In genomic region chr3:195678391-195679015, GRCh38 we compare ENCODE assay signal across 9 cellular contexts. TPM values are rescaled to one million over a fixed set of nuclear protein-coding genes. Genes with fewer than 3 reads are reported as not detected.
DNase-seq lines count a peak whose midpoint lies in the region; ATAC-seq and TF ChIP-seq lines count a peak whose summit lies in the region.
"Not testable (repeated sequence)": the region's sequence is repeated elsewhere in the genome, so short reads cannot be mapped to it uniquely, and the experiment has no call there.
"Had no signal": no experiment of that assay in that cellular context is flagged by ENCODE, and none has a peak within 500 bp of the region (broad histone marks: within the 10 kb centered on the region; RNA-seq: fewer than 3 reads in every experiment).

No MANE protein-coding gene starts in this region.

- H3K4me1 Mint-ChIP-seq in stimulated activated effector memory CD8-positive, alpha-beta T cell treated with anti-CD3 and anti-CD28 coated beads, Interleukin-12 subunit alpha, Interleukin-12 subunit beta, amount 100 ng/mL, for 72 hours = not testable (repeated sequence)

- DNase-seq in Caki2 (ENCODE audit: low read depth) (peak; percentile 42), M059J (ENCODE audit: low read depth) (peak; percentile 60), brain microvascular endothelial cell (peak; percentile 55), glomerular visceral epithelial cell (ENCODE audit: extremely low spot score) (peak; percentile 71), myocyte (ENCODE audit: low read depth) (peak; percentile 53), posterior vena cava (ENCODE audit: low spot score) (peak; percentile 57)
- peak; percentile 48 for DNase-seq in activated effector memory CD4-positive, alpha-beta T cell treated with anti-CD3 and anti-CD28 coated beads, Interleukin-2, amount 50 U/mL, for 16 hours
- DNase-seq in stimulated activated effector memory CD8-positive, alpha-beta T cell treated with anti-CD3 and anti-CD28 coated beads, Interleukin-12 subunit alpha, Interleukin-12 subunit beta, amount 100 ng/mL, for 72 hours (ENCODE audit: low spot score in 2 of 2) = not testable (repeated sequence)

- H3K36me3 ChIP-seq in brain microvascular endothelial cell (replicated peaks) = peaks cover 11% of the 10 kb centered on the region

- peaks cover 84% of the 10 kb centered on the region for H3K36me3 Mint-ChIP-seq in stimulated activated effector memory CD8-positive, alpha-beta T cell treated with anti-CD3 and anti-CD28 coated beads, Interleukin-12 subunit alpha, Interleukin-12 subunit beta, amount 100 ng/mL, for 72 hours

- H3K4me3 Mint-ChIP-seq in stimulated activated effector memory CD8-positive, alpha-beta T cell treated with anti-CD3 and anti-CD28 coated beads, Interleukin-12 subunit alpha, Interleukin-12 subunit beta, amount 100 ng/mL, for 72 hours = not testable (repeated sequence)

- in situ Hi-C loops in Caki2 (cut with HindIII; ENCODE audit: low pct_unique_long_range_greater_than_20kb, low sequenced_read_pairs); brain microvascular endothelial cell (cut with HindIII; ENCODE audit: low pct_ligation_motif_present, low sequenced_read_pairs): not testable (repeated sequence)

- TF ChIP-seq CTCF in brain microvascular endothelial cell (IDR thresholded peaks at IDR 0.05; ENCODE audit: low read depth, low read length, missing control alignments) = not testable (repeated sequence)

- not testable (repeated sequence) for H3K27ac ChIP-seq in brain microvascular endothelial cell

- intact Hi-C loops in posterior vena cava (cut with DNase I) = not testable (repeated sequence)

- H3K9me3 Mint-ChIP-seq in stimulated activated effector memory CD8-positive, alpha-beta T cell treated with anti-CD3 and anti-CD28 coated beads, Interleukin-12 subunit alpha, Interleukin-12 subunit beta, amount 100 ng/mL, for 72 hours = not testable (repeated sequence)

- H3K27me3 ChIP-seq in brain microvascular endothelial cell (replicated peaks) = not testable (repeated sequence)

- peak overlapping the region; percentile 43 for H3K27ac Mint-ChIP-seq in stimulated activated effector memory CD8-positive, alpha-beta T cell treated with anti-CD3 and anti-CD28 coated beads, Interleukin-12 subunit alpha, Interleukin-12 subunit beta, amount 100 ng/mL, for 72 hours

- H3K4me3 ChIP-seq in brain microvascular endothelial cell (ENCODE audit: low read depth, low read length) = not testable (repeated sequence)

- not testable (repeated sequence) for ATAC-seq in stimulated activated effector memory CD8-positive, alpha-beta T cell treated with anti-CD3 and anti-CD28 coated beads, Interleukin-12 subunit alpha, Interleukin-12 subunit beta, amount 100 ng/mL, for 72 hours

RNA-seq across cellular contexts. Expression of gene MUC20, which starts 42.3 kb away (rescaled TPM):
- total RNA-seq in Caki2 (2014; rRNA removed; shearing (Covaris generic); ENCODE audit: low replicate concordance) = 0.17 and 29.7 TPM in 2 replicates
- total RNA-seq in M059J (2014; rRNA removed; shearing (Covaris generic)) = 0.07 TPM in 1 of 2 replicates, not detected in the other
- total RNA-seq in myocyte = 0.10 and 0.96 TPM in 2 replicates
- polyA plus RNA-seq in myocyte (2012) = 2.3 TPM
- total RNA-seq in posterior vena cava = 1 to 10 TPM; 3.8 to 9.4 TPM
- total RNA-seq: H9 had no signal
